In genomic region chr5:5648694-5649093, GRCh38 we compare ENCODE assay signal across 2 cellular contexts.
TF ChIP-seq lines count a peak whose summit lies in the region.

No MANE protein-coding gene starts in this region.

TF ChIP-seq in HepG2, 621 proteins besides CTCF, POLR2A, EP300 and RAD21:
- peak; percentile 57 to 64; a peak in 3 of 4 replicates for TF ChIP-seq MAFK (conservative IDR thresholded peaks at IDR 0.05 in 1 of 2, IDR thresholded peaks at IDR 0.05 in 1 of 2; ENCODE audit: low read length in 2 of 2)
- TF ChIP-seq MAFF (IDR thresholded peaks at IDR 0.05; ENCODE audit: low read depth, low read length) = peak; percentile 49
- no peak for TF ChIP-seq MED13 (CRISPR knock-in tag; IDR thresholded peaks at IDR 0.05)
- no peak for TF ChIP-seq ZNF230 (CRISPR knock-in tag; IDR thresholded peaks at IDR 0.05)
- TF ChIP-seq FOXK1 (CRISPR knock-in tag; IDR thresholded peaks at IDR 0.05; ENCODE audit: borderline replicate concordance, low read depth) = no peak
- TF ChIP-seq CENPX (CRISPR knock-in tag; IDR thresholded peaks at IDR 0.05) = no peak

TF ChIP-seq in IMR-90, 13 proteins besides CTCF, POLR2A, EP300 and RAD21:
- TF ChIP-seq ELK1 (IDR thresholded peaks at IDR 0.05; ENCODE audit: borderline replicate concordance, low read depth, low read length) = no peak
- 0 out of 2 replicates have a peak, but pooled peaks have one; percentile 6 for TF ChIP-seq MAFK (IDR thresholded peaks at IDR 0.05; ENCODE audit: low read depth, low read length)
TF ChIP-seq in IMR-90: peak in this region for 1.
